10 cellular contexts compared by ENCODE assay signal in genomic region chr11:15663778-15664218, GRCh38.
DNase-seq lines count a peak whose midpoint lies in the region; ATAC-seq and TF ChIP-seq lines count a peak whose summit lies in the region.
"Had no signal": no experiment of that assay in that cellular context is flagged by ENCODE, and none has a peak within 500 bp of the region (broad histone marks: within the 10 kb centered on the region; RNA-seq: fewer than 3 reads in every experiment).

No MANE protein-coding gene starts in this region.

- H3K4me3 Mint-ChIP-seq in osteocyte (ENCODE audit: unreplicated experiment) = no peak overlapping the region

- TF ChIP-seq CTCF in osteocyte (IDR thresholded peaks at IDR 0.05) = no peak

- peaks cover 15% of the 10 kb centered on the region for H3K27me3 Mint-ChIP-seq in osteocyte (ENCODE audit: unreplicated experiment)

- H3K4me1 Mint-ChIP-seq in osteocyte (ENCODE audit: unreplicated experiment) = peaks cover 4% of the 10 kb centered on the region

- no peaks in the 10 kb centered on the region for H3K36me3 Mint-ChIP-seq in osteocyte (ENCODE audit: unreplicated experiment)

- DNase-seq in DMS 273 (lab: John Stamatoyannopoulos, UW; ENCODE audit: unreplicated experiment) = peak; percentile 4
- no peak for DNase-seq in DMS 273 treated with DMSO at 0.1 percent for 48 hours (lab: John Stamatoyannopoulos, UW)
- DNase-seq in NCI-H187 treated with DMSO at 0.1 percent for 48 hours (lab: John Stamatoyannopoulos, UW) = peak; percentile 84
- peak; percentile 63 for DNase-seq in astrocyte of the hippocampus (ENCODE audit: low read depth, low spot score)
- DNase-seq in osteocyte (ENCODE audit: extremely low spot score, unreplicated experiment) = peak; percentile 30
- no peak for DNase-seq in dermis blood vessel endothelial cell
- DNase-seq in 8988T = no peak
- DNase-seq: activated naive CD4-positive, alpha-beta T cell; SHP77 treated with DMSO at 0.1 percent for 48 hours had no signal

- no peak overlapping the region for H3K27ac Mint-ChIP-seq in osteocyte (ENCODE audit: unreplicated experiment)

- no peak for ATAC-seq in HG03442 (IDR thresholded peaks at IDR 0.05; ENCODE audit: unreplicated experiment)

- H3K9me3 Mint-ChIP-seq in osteocyte (ENCODE audit: unreplicated experiment) = peaks cover 6% of the 10 kb centered on the region

Comparison
In these comparisons a context has a peak if more than half of its experiments do, and no peak if none do; other contexts are left out.
1. DNase-seq: peak in DMS 273 (single experiment), NCI-H187 treated with DMSO at 0.1 percent for 48 hours (single experiment), astrocyte of the hippocampus (single experiment) and osteocyte (single experiment); none in DMS 273 treated with DMSO at 0.1 percent for 48 hours (single experiment), dermis blood vessel endothelial cell (single experiment) and 8988T (single experiment).